In the genomic region with DNA sequence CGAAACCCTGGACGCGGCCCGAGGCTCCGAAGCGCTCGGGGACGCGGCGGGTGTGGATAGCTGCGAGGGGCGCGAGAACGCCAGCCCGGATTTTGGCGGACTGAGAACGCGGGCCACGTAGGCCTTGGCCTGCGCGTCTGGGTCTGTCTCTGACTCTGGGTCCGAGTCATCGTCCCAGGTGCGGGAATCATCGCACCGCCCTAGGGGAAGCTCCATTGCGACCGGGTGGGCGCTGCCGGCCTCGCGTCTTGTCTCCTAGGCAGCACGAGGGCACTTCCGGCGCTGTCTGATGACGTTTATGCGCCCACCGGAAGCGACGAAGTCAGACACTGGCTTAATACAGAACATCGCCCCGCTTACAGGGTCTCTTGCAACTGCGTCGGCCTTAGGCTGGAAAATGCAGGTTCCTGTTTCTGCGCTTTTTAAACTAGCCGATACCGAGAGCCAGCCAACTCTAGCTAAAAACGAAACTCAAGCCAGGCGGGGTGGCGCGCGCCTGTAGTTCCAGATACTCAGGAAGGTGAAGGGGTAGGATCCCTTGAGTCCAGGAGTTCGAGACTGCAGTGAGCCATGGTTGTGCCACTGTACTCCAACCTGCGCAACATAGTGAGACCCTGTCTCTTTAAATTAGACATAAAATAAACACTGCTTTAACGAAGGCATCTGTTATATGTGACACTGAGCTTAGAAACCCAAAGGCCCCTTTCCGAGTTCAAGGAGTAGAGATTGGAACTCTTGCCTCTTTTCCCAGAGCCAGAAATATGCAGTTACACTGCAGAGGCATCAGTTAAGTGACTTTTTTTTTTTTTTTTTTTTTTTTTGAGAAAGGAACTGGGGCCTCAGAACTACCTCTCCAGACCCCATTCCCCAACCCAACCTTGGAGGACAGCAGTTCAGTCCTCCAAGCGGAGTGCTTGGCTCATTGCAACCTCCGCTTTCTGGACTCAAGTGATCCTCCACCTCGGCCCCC, we compare ENCODE assay signal across 8 cellular contexts. TPM values are rescaled to one million over a fixed set of nuclear protein-coding genes. Genes with fewer than 3 reads are reported as not detected.
A peak's percentile ranks its signal among the peaks of the same experiment; 100 is the strongest.
DNase-seq lines count a peak whose midpoint lies in the region; ATAC-seq and TF ChIP-seq lines count a peak whose summit lies in the region.

TSS of gene FBXW9 (minus strand) at position 266 of the 970 bp plus-strand sequence. CDS start at position 216, 50 bp downstream.

- peak; percentile 59 for ATAC-seq in GM21526 (IDR thresholded peaks at IDR 0.05; ENCODE audit: low FRiP score, unreplicated experiment)
- peak; percentile 85 for ATAC-seq in PC-3

- H3K4me3 ChIP-seq in PC-3 (ENCODE audit: low read length), result peak within 1 kb of the TSS; percentile 83
- peak within 1 kb of the TSS; percentile 82 to 95 for H3K4me3 ChIP-seq in mucosa of rectum (ENCODE audit: low read length in 2 of 2)

- DNase-seq in Caki2 (ENCODE audit: low read depth), result peak; percentile 86
- DNase-seq in KBM-7, result peak; percentile 97
- DNase-seq in PC-3, result peak; percentile 98
- peak; percentile 98 for DNase-seq in activated T-cell treated with anti-CD3 and anti-CD28 coated beads, Interleukin-2, amount 50 U/mL, for 1 hour
- DNase-seq in erythroblast (lab: John Stamatoyannopoulos, UW), result peak; percentile 98
- peak; percentile 98 for DNase-seq in stimulated activated CD8-positive, alpha-beta memory T cell treated with anti-CD3 and anti-CD28 coated beads, Interleukin-4, amount 100 ng/mL, for 24 hours (ENCODE audit: low read depth)

- TSS peak; percentile 99 for BruUV-seq in PC-3 (replicated peaks; lab: Mats Ljungman, UMichigan)

- intact Hi-C loops in PC-3 (cut with micrococcal nuclease), result no loop called here

- in situ Hi-C loops in Caki2 (cut with HindIII; ENCODE audit: low pct_unique_long_range_greater_than_20kb, low sequenced_read_pairs), result no loop called here
- in situ Hi-C loops in KBM-7 (cut with MboI; ENCODE audit: low pct_unique_long_range_greater_than_20kb, low sequenced_read_pairs), result no loop called here

- peak within 1 kb of the TSS; percentile 42 for H3K27ac ChIP-seq in PC-3 (ENCODE audit: low read length)
- peak within 1 kb of the TSS; percentile 81 to 82 for H3K27ac ChIP-seq in mucosa of rectum (ENCODE audit: low read depth in 2 of 2, low read length in 2 of 2)

- H4K20me1 ChIP-seq in PC-3 (ENCODE audit: low read length), result no peaks in the 10 kb centered on the region

- no peaks in the 10 kb centered on the region for H3K27me3 ChIP-seq in PC-3 (ENCODE audit: low read length)
- no peaks in the 10 kb centered on the region for H3K27me3 ChIP-seq in mucosa of rectum (ENCODE audit: control insufficient read depth in 2 of 2, insufficient read depth in 2 of 2, low read length in 2 of 2)

- POLR2A ChIA-PET in PC-3 (lab: Charles Lee; ENCODE audit: unreplicated experiment), result no interaction called here

- H3K4me1 ChIP-seq in PC-3 (ENCODE audit: insufficient read depth, low read length) (peaks cover 15% of the 10 kb centered on the region), mucosa of rectum (ENCODE audit: control insufficient read depth in 2 of 2, insufficient read depth in 2 of 2, low read length in 2 of 2) (peaks cover 10 to 13% of the 10 kb centered on the region in 2 donors)

- no peaks in the 10 kb centered on the region for H3K9me2 ChIP-seq in PC-3 (replicated peaks; ENCODE audit: low read length)

- H3K36me3 ChIP-seq in PC-3 (ENCODE audit: low read depth, low read length) (peaks cover 22% of the 10 kb centered on the region), mucosa of rectum (ENCODE audit: control insufficient read depth in 2 of 2, insufficient read depth in 2 of 2, low read length in 2 of 2) (peaks cover 9 to 20% of the 10 kb centered on the region in 2 donors)

- no peaks in the 10 kb centered on the region for H3F3A ChIP-seq in PC-3 (ENCODE audit: low read length, unreplicated experiment)

- no peaks in the 10 kb centered on the region for H3K9me3 ChIP-seq in PC-3 (ENCODE audit: low read length)
- H3K9me3 ChIP-seq in mucosa of rectum (ENCODE audit: control insufficient read depth in 2 of 2, low read length in 2 of 2), result no peaks in the 10 kb centered on the region

- peak; percentile 80 for TF ChIP-seq POLR2A in erythroblast (IDR thresholded peaks at IDR 0.05; ENCODE audit: low read length)

- H3K4me2 ChIP-seq in PC-3 (ENCODE audit: low read length), result peak within 1 kb of the TSS; percentile 96

- peaks cover 14% of the 10 kb centered on the region for H3K79me2 ChIP-seq in PC-3 (ENCODE audit: low read length)

- H3K9ac ChIP-seq in PC-3 (ENCODE audit: low read length), result peak within 1 kb of the TSS; percentile 82
- H3K9ac ChIP-seq in mucosa of rectum (ENCODE audit: low read depth in 1 of 2, low read length in 2 of 2), result peak within 1 kb of the TSS; percentile 53 to 79

- peak within 1 kb of the TSS; percentile 87 for H2AFZ ChIP-seq in PC-3 (ENCODE audit: low read length)

- TF ChIP-seq CTCF in PC-3 (conservative IDR thresholded peaks at IDR 0.05; ENCODE audit: low read depth, low read length), result no peak

- CTCF ChIA-PET in PC-3 (lab: Charles Lee), result no interaction called here

RNA-seq across cellular contexts. Expression of gene FBXW9, which starts in this region (rescaled TPM):
- 43.4 and 44.8 TPM in 2 replicates for total RNA-seq in Caki2 (2014; rRNA removed; shearing (Covaris generic); ENCODE audit: low replicate concordance)
- 27.5 and 34.6 TPM in 2 replicates for total RNA-seq in PC-3 (2014; rRNA removed)

Comparison
In these comparisons a context has a peak if more than half of its experiments do, and no peak if none do; other contexts are left out.
1. Peak in every context shown above with its lines: DNase-seq, ATAC-seq, H3K4me3 ChIP-seq and H3K27ac ChIP-seq.